ENCODE assay signal across 1 cellular context in genomic region chr5:172866802-172867748, GRCh38.
A peak's percentile ranks its signal among the peaks of the same experiment; 100 is the strongest.
TF ChIP-seq lines count a peak whose summit lies in the region.

No MANE protein-coding gene starts in this region.

TF ChIP-seq in A549, 52 proteins besides CTCF, POLR2A, EP300 and RAD21 (continued from another document):
- TF ChIP-seq JUN (IDR thresholded peaks at IDR 0.05) = 0 out of 5 replicates have a peak, but pooled peaks of 1 of the 2 experiments have one; percentile 8
